Comparison of ENCODE assay signal across 15 cellular contexts in genomic region chr4:40702800-40703151, GRCh38. TPM values are rescaled to one million over a fixed set of nuclear protein-coding genes. Genes with fewer than 3 reads are reported as not detected.
DNase-seq lines count a peak whose midpoint lies in the region; ATAC-seq and TF ChIP-seq lines count a peak whose summit lies in the region.
"Had no signal": no experiment of that assay in that cellular context is flagged by ENCODE, and none has a peak within 500 bp of the region (broad histone marks: within the 10 kb centered on the region; RNA-seq: fewer than 3 reads in every experiment).

No MANE protein-coding gene starts in this region.

- H3K9me3 Mint-ChIP-seq in activated naive CD8-positive, alpha-beta T cell treated with anti-CD3 and anti-CD28 coated beads, Interleukin-2, amount 50 U/mL, for 24 hours = peaks cover 3% of the 10 kb centered on the region
- no peaks in the 10 kb centered on the region for H3K9me3 Mint-ChIP-seq in type B pancreatic cell

- H3K27ac Mint-ChIP-seq in T-helper 17 cell (peak overlapping the region; percentile 66), type B pancreatic cell (peak overlapping the region; percentile 96)
- H3K27ac Mint-ChIP-seq in activated naive CD8-positive, alpha-beta T cell treated with anti-CD3 and anti-CD28 coated beads, Interleukin-2, amount 50 U/mL, for 24 hours = peak overlapping the region; percentile 41

- peaks cover 7% of the 10 kb centered on the region for H3K4me1 Mint-ChIP-seq in T-helper 17 cell
- peaks cover 33% of the 10 kb centered on the region for H3K4me1 Mint-ChIP-seq in activated naive CD8-positive, alpha-beta T cell treated with anti-CD3 and anti-CD28 coated beads, Interleukin-2, amount 50 U/mL, for 24 hours
- no peaks in the 10 kb centered on the region for H3K4me1 Mint-ChIP-seq in type B pancreatic cell (ENCODE audit: unreplicated experiment)

- H3K4me3 Mint-ChIP-seq in T-helper 17 cell = no peak overlapping the region
- no peak overlapping the region for H3K4me3 Mint-ChIP-seq in activated naive CD8-positive, alpha-beta T cell treated with anti-CD3 and anti-CD28 coated beads, Interleukin-2, amount 50 U/mL, for 24 hours
- H3K4me3 Mint-ChIP-seq in type B pancreatic cell = peak overlapping the region; percentile 46

- peak; percentile 41 for DNase-seq in stimulated activated CD4-positive, alpha-beta T cell treated with anti-CD3 and anti-CD28 coated beads, Interleukin-1b, Interleukin-23, amount 100 ng/mL, for 48 hours
- no peak for DNase-seq in stimulated activated CD4-positive, alpha-beta T cell treated with anti-CD3 and anti-CD28 coated beads, Interleukin-4, amount 100 ng/mL, for 1 hour
- no peak for DNase-seq in T-helper 17 cell
- no peak for DNase-seq in activated naive CD8-positive, alpha-beta T cell treated with anti-CD3 and anti-CD28 coated beads, Interleukin-2, amount 50 U/mL, for 24 hours
- no peak for DNase-seq in type B pancreatic cell (ENCODE audit: extremely low spot score, unreplicated experiment)
- no peak for DNase-seq in amygdala (lab: John Stamatoyannopoulos, UW)
- DNase-seq in NCI-H1105 (lab: John Stamatoyannopoulos, UW) = no peak
- DNase-seq: activated effector memory CD4-positive, alpha-beta T cell treated with Interleukin-2 at 50 U/mL for 16 hours; Caco-2; EL; heart right ventricle; NCI-H524 treated with DMSO at 0.1 percent for 48 hours; right cardiac atrium had no signal

- ATAC-seq in T-helper 17 cell = no peak
- peak; percentile 76 for ATAC-seq in activated naive CD8-positive, alpha-beta T cell treated with anti-CD3 and anti-CD28 coated beads, Interleukin-2, amount 50 U/mL, for 24 hours
- no peak for ATAC-seq in HG03095 (IDR thresholded peaks at IDR 0.05; ENCODE audit: unreplicated experiment)
- ATAC-seq: heart right ventricle, right cardiac atrium had no signal

- H3K27me3 Mint-ChIP-seq in T-helper 17 cell (peaks cover under 1% of the 10 kb centered on the region), type B pancreatic cell (no peaks in the 10 kb centered on the region)
- peaks cover 3% of the 10 kb centered on the region for H3K27me3 Mint-ChIP-seq in activated naive CD8-positive, alpha-beta T cell treated with anti-CD3 and anti-CD28 coated beads, Interleukin-2, amount 50 U/mL, for 24 hours

- H3K36me3 Mint-ChIP-seq in T-helper 17 cell (ENCODE audit: low read depth) = no peaks in the 10 kb centered on the region
- H3K36me3 Mint-ChIP-seq in activated naive CD8-positive, alpha-beta T cell treated with anti-CD3 and anti-CD28 coated beads, Interleukin-2, amount 50 U/mL, for 24 hours (ENCODE audit: low read depth) = no peaks in the 10 kb centered on the region
- no peaks in the 10 kb centered on the region for H3K36me3 Mint-ChIP-seq in type B pancreatic cell

- no peaks in the 10 kb centered on the region for H3K9me3 ChIP-seq in T-helper 17 cell (ENCODE audit: control insufficient read depth, low read length, poor library complexity, severe bottlenecking)
- H3K9me3 ChIP-seq: ascending aorta, Caco-2, heart right ventricle had no signal

- no peak for TF ChIP-seq CTCF in type B pancreatic cell (conservative IDR thresholded peaks at IDR 0.05)

RNA-seq across cellular contexts. Expression of gene NSUN7, which starts 47.0 kb away (rescaled TPM):
- 1 to 10 TPM in 1 of 2 donors, not detected in 1; 1.2 TPM for total RNA-seq in T-helper 17 cell
- total RNA-seq in type B pancreatic cell (ENCODE audit: low replicate concordance) = 8.3 and 12.3 TPM in 2 replicates

Comparison
In these comparisons a context has a peak if more than half of its experiments do, and no peak if none do; other contexts are left out.
1. H3K27ac Mint-ChIP-seq: peak in every context shown above with its lines; median percentile 96 in type B pancreatic cell; 66 in T-helper 17 cell; 41 in activated naive CD8-positive, alpha-beta T cell treated with anti-CD3 and anti-CD28 coated beads, Interleukin-2, amount 50 U/mL, for 24 hours.